1 cellular context compared by ENCODE assay signal in the genomic region with DNA sequence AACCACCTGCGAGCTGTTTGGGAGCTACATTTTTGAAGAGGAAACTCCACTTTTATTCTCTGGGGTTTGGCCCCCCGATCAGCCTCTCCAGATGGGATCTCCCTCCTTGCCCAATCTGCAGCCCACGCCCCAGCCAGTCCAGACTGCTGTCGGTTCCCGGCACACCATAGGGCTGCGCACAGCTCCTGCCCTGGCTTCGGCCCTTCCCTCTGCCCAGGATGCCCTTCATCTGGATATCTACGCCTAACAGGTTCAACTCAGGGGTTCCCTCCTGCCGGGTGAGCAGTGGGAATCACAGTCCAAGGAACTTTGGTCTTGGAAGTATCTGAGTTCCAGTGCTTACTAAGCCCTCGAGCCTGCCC.
TF ChIP-seq lines count a peak whose summit lies in the region.

No MANE protein-coding gene starts in this region.

TF ChIP-seq in WTC11, 78 proteins besides CTCF, POLR2A, EP300 and RAD21 (continued from another document):
- TF ChIP-seq, protein P1, sequence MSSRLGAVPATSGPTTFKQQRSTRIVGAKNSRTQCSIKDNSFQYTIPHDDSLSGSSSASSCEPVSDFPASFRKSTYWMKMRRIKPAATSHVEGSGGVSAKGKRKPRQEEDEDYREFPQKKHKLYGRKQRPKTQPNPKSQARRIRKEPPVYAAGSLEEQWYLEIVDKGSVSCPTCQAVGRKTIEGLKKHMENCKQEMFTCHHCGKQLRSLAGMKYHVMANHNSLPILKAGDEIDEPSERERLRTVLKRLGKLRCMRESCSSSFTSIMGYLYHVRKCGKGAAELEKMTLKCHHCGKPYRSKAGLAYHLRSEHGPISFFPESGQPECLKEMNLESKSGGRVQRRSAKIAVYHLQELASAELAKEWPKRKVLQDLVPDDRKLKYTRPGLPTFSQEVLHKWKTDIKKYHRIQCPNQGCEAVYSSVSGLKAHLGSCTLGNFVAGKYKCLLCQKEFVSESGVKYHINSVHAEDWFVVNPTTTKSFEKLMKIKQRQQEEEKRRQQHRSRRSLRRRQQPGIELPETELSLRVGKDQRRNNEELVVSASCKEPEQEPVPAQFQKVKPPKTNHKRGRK (CRISPR knock-in tag; IDR thresholded peaks at IDR 0.05; ENCODE audit: borderline replicate concordance) = no peak
- TF ChIP-seq, protein P2, sequence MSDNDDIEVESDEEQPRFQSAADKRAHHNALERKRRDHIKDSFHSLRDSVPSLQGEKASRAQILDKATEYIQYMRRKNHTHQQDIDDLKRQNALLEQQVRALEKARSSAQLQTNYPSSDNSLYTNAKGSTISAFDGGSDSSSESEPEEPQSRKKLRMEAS (CRISPR knock-in tag; IDR thresholded peaks at IDR 0.05) = no peak
- TF ChIP-seq MYBL2 (CRISPR knock-in tag; IDR thresholded peaks at IDR 0.05) = no peak
